8 cellular contexts compared by ENCODE assay signal in genomic region chr19:8050274-8051096, GRCh38. TPM values are rescaled to one million over a fixed set of nuclear protein-coding genes. Genes with fewer than 3 reads are reported as not detected.
A peak's percentile ranks its signal among the peaks of the same experiment; 100 is the strongest.
DNase-seq lines count a peak whose midpoint lies in the region; ATAC-seq and TF ChIP-seq lines count a peak whose summit lies in the region.

No MANE protein-coding gene starts in this region.

- no peaks in the 10 kb centered on the region for H3K27me3 ChIP-seq in CD8-positive, alpha-beta memory T cell (ENCODE audit: insufficient read depth, low read length, poor library complexity, severe bottlenecking)
- H3K27me3 ChIP-seq in HUES6 (ENCODE audit: control insufficient read depth, insufficient read depth, low read length) (peaks cover 21% of the 10 kb centered on the region), Panc1 (ENCODE audit: control insufficient read depth, insufficient read depth, low read length) (no peaks in the 10 kb centered on the region)

- peak overlapping the region; percentile 49 for H3K4me3 ChIP-seq in CD8-positive, alpha-beta memory T cell (ENCODE audit: low read length)
- H3K4me3 ChIP-seq in HUES6 (ENCODE audit: low read depth, low read length) (peak overlapping the region; percentile 71), Panc1 (ENCODE audit: low read depth in 2 of 2, low read length in 2 of 2) (peak overlapping the region; percentile 33 to 50), fibroblast of villous mesenchyme (ENCODE audit: low read depth, low read length) (peak overlapping the region; percentile 21)

- H3K9me3 ChIP-seq in CD8-positive, alpha-beta memory T cell (ENCODE audit: low read length), result no peaks in the 10 kb centered on the region
- H3K9me3 ChIP-seq in HUES6 (ENCODE audit: control insufficient read depth, insufficient read depth, low read depth, low read length) (no peaks in the 10 kb centered on the region), Panc1 (ENCODE audit: control insufficient read depth, insufficient read depth, low read depth, low read length) (no peaks in the 10 kb centered on the region)

- POLR2A ChIA-PET in CD8-positive, alpha-beta memory T cell (lab: Charles Lee), result no interaction called here
- POLR2A ChIA-PET in Panc1 (lab: Charles Lee), result no interaction called here

- peak overlapping the region in 2 of 8 donors; percentile 70 to 93 for H3K27ac Mint-ChIP-seq in CD8-positive, alpha-beta memory T cell
- H3K27ac Mint-ChIP-seq in nephron progenitor cell, result no peak overlapping the region
- H3K27ac Mint-ChIP-seq in stimulated activated naive CD8-positive, alpha-beta T cell treated with anti-CD3 and anti-CD28 coated beads, Interleukin-15, Interleukin-2, amounts not matched to agents 100 ng/mL and 50 ng/mL, for 24 hours, result peak overlapping the region; percentile 61

- peaks cover 11 to 17% (median 12%) of the 10 kb centered on the region in 3 donors for H3K4me1 Mint-ChIP-seq in CD8-positive, alpha-beta memory T cell
- peaks cover 5% of the 10 kb centered on the region for H3K4me1 Mint-ChIP-seq in nephron progenitor cell
- H3K4me1 Mint-ChIP-seq in stimulated activated naive CD8-positive, alpha-beta T cell treated with anti-CD3 and anti-CD28 coated beads, Interleukin-15, Interleukin-2, amounts not matched to agents 100 ng/mL and 50 ng/mL, for 24 hours (ENCODE audit: low read depth), result peaks cover 17% of the 10 kb centered on the region

- H3K27ac ChIP-seq in CD8-positive, alpha-beta memory T cell (ENCODE audit: low read depth, low read length), result peak overlapping the region; percentile 57
- H3K27ac ChIP-seq in HUES6 (ENCODE audit: low read depth, low read length) (no peak overlapping the region), Panc1 (ENCODE audit: low read length) (no peak overlapping the region)

- intact Hi-C loops in Panc1 (cut with micrococcal nuclease; ENCODE audit: unreplicated experiment), result no loop called here

- TF ChIP-seq CTCF in Panc1 (IDR thresholded peaks at IDR 0.05) (no peak), fibroblast of villous mesenchyme (IDR thresholded peaks at IDR 0.05; ENCODE audit: insufficient read depth, low read depth, low read length) (no peak), nephron progenitor cell (IDR thresholded peaks at IDR 0.05) (no peak)

- peaks cover 4 to 13% of the 10 kb centered on the region in 2 donors for H3K27me3 Mint-ChIP-seq in CD8-positive, alpha-beta memory T cell
- peaks cover 55% of the 10 kb centered on the region for H3K27me3 Mint-ChIP-seq in nephron progenitor cell (ENCODE audit: low read depth, poor library complexity)
- peaks cover 4% of the 10 kb centered on the region for H3K27me3 Mint-ChIP-seq in stimulated activated naive CD8-positive, alpha-beta T cell treated with anti-CD3 and anti-CD28 coated beads, Interleukin-15, Interleukin-2, amounts not matched to agents 100 ng/mL and 50 ng/mL, for 24 hours

- H3K9ac ChIP-seq in HUES6 (ENCODE audit: low read length), result peak overlapping the region; percentile 17

- CTCF ChIA-PET in CD8-positive, alpha-beta memory T cell (lab: Charles Lee), result no interaction called here
- CTCF ChIA-PET in Panc1 (lab: Charles Lee), result no interaction called here

- in situ Hi-C loops in Panc1 (cut with HindIII; ENCODE audit: low pct_unique_long_range_greater_than_20kb, low sequenced_read_pairs), result no loop called here

- H3K36me3 ChIP-seq in CD8-positive, alpha-beta memory T cell (ENCODE audit: insufficient read depth, low read length), result no peaks in the 10 kb centered on the region
- H3K36me3 ChIP-seq in HUES6 (ENCODE audit: control insufficient read depth, insufficient read depth, low read length) (no peaks in the 10 kb centered on the region), Panc1 (ENCODE audit: control insufficient read depth, insufficient read depth, low read length) (no peaks in the 10 kb centered on the region)

- DNase-seq in CD8-positive, alpha-beta memory T cell, result peak; percentile 70 to 79 (median 77)
- DNase-seq in Panc1 (ENCODE audit: low read depth, low spot score) (peak; percentile 43), fibroblast of villous mesenchyme (ENCODE audit: low read depth) (peak; percentile 74), nephron progenitor cell (peak; percentile 99)
- peak; percentile 59 to 77 for DNase-seq in activated T-helper 1 cell treated with anti-CD3 and anti-CD28 coated beads, Interleukin-2, amount 50 U/mL, for 16 hours (ENCODE audit: low read depth in 1 of 2, low spot score in 1 of 2)

- H3K4me3 Mint-ChIP-seq in CD8-positive, alpha-beta memory T cell, result peak overlapping the region; percentile 62 to 86 (median 68)
- H3K4me3 Mint-ChIP-seq in nephron progenitor cell, result peak overlapping the region; percentile 49
- peak overlapping the region; percentile 47 for H3K4me3 Mint-ChIP-seq in stimulated activated naive CD8-positive, alpha-beta T cell treated with anti-CD3 and anti-CD28 coated beads, Interleukin-15, Interleukin-2, amounts not matched to agents 100 ng/mL and 50 ng/mL, for 24 hours

- H3K9me3 Mint-ChIP-seq in CD8-positive, alpha-beta memory T cell, result no peaks in the 10 kb centered on the region
- H3K9me3 Mint-ChIP-seq in nephron progenitor cell, result no peaks in the 10 kb centered on the region
- H3K9me3 Mint-ChIP-seq in stimulated activated naive CD8-positive, alpha-beta T cell treated with anti-CD3 and anti-CD28 coated beads, Interleukin-15, Interleukin-2, amounts not matched to agents 100 ng/mL and 50 ng/mL, for 24 hours, result no peaks in the 10 kb centered on the region

- peaks cover 7% of the 10 kb centered on the region for H3K4me1 ChIP-seq in CD8-positive, alpha-beta memory T cell (ENCODE audit: insufficient read depth, low read length)
- H3K4me1 ChIP-seq in HUES6 (ENCODE audit: control insufficient read depth, insufficient read depth, low read length), result peaks cover 13% of the 10 kb centered on the region
- H3K4me1 ChIP-seq in Panc1 (ENCODE audit: control insufficient read depth, insufficient read depth, low read length), result no peaks in the 10 kb centered on the region

- BruUV-seq in Panc1 (replicated peaks; lab: Mats Ljungman, UMichigan), result no TSS peak

- H3K36me3 Mint-ChIP-seq in CD8-positive, alpha-beta memory T cell, result no peaks in the 10 kb centered on the region
- no peaks in the 10 kb centered on the region for H3K36me3 Mint-ChIP-seq in nephron progenitor cell (ENCODE audit: low read depth)
- H3K36me3 Mint-ChIP-seq in stimulated activated naive CD8-positive, alpha-beta T cell treated with anti-CD3 and anti-CD28 coated beads, Interleukin-15, Interleukin-2, amounts not matched to agents 100 ng/mL and 50 ng/mL, for 24 hours (ENCODE audit: low read depth), result no peaks in the 10 kb centered on the region

- ATAC-seq in GM21367 (IDR thresholded peaks at IDR 0.05; ENCODE audit: unreplicated experiment) (peak; percentile 75), Panc1 (peak; percentile 94)

RNA-seq across cellular contexts. Expression of gene CCL25, which starts 2.1 kb away (rescaled TPM):
- total RNA-seq in CD8-positive, alpha-beta memory T cell, result not detected
- not detected for polyA plus RNA-seq in CD8-positive, alpha-beta memory T cell
- total RNA-seq in Panc1 (2021; ENCODE audit: unreplicated experiment), result not detected
- polyA plus RNA-seq in Panc1 (2012; ENCODE audit: insufficient read length), result not detected
- not detected in 2 replicates for total RNA-seq in fibroblast of villous mesenchyme

RNA-seq across cellular contexts. Expression of gene ELAVL1, which starts 45.0 kb away (rescaled TPM):
- 100 to 1,000 TPM; 156 to 164 TPM for total RNA-seq in CD8-positive, alpha-beta memory T cell
- polyA plus RNA-seq in CD8-positive, alpha-beta memory T cell, result 63.3 TPM
- total RNA-seq in Panc1 (2021; ENCODE audit: unreplicated experiment), result 123 TPM
- polyA plus RNA-seq in Panc1 (2012; ENCODE audit: insufficient read length), result 86.6 TPM
- 20.3 and 26.8 TPM in 2 replicates for total RNA-seq in fibroblast of villous mesenchyme

Comparison
In these comparisons a context has a peak if more than half of its experiments do, and no peak if none do; other contexts are left out.
1. DNase-seq: peak in every context shown above with its lines; median percentile 99 in nephron progenitor cell; 77 in CD8-positive, alpha-beta memory T cell; 74 in fibroblast of villous mesenchyme; 68 in activated T-helper 1 cell treated with anti-CD3 and anti-CD28 coated beads, Interleukin-2, amount 50 U/mL, for 16 hours; 43 in Panc1.
2. H3K4me3 ChIP-seq: peak in every context shown above with its lines; median percentile 71 in HUES6; 49 in CD8-positive, alpha-beta memory T cell; 42 in Panc1; 21 in fibroblast of villous mesenchyme.